Comparison of ENCODE assay signal across 8 cellular contexts in genomic region chr11:82682003-82682751, GRCh38. TPM values are rescaled to one million over a fixed set of nuclear protein-coding genes. Genes with fewer than 3 reads are reported as not detected.
DNase-seq lines count a peak whose midpoint lies in the region; ATAC-seq lines count a peak whose summit lies in the region.

No MANE protein-coding gene starts in this region.

- H3K27ac ChIP-seq in epithelial cell of prostate: no peak overlapping the region

- H3K9me3 Mint-ChIP-seq in naive B cell: peaks cover 3 to 31% (median 20%) of the 10 kb centered on the region in 7 donors

- H3K27ac Mint-ChIP-seq in naive B cell: peak overlapping the region in 1 of 6 donors; percentile 24

- H3K27me3 Mint-ChIP-seq in naive B cell: peaks cover 12 to 21% (median 21%) of the 10 kb centered on the region in 3 donors

- no peak overlapping the region for H3K4me3 Mint-ChIP-seq in naive B cell

- peaks cover 0 to 4% (median 2%) of the 10 kb centered on the region in 3 donors for H3K4me1 Mint-ChIP-seq in naive B cell

- ATAC-seq in GM21526 (IDR thresholded peaks at IDR 0.05; ENCODE audit: low FRiP score, unreplicated experiment): peak; percentile 93
- peak in 1 of 2 donors; percentile 28 for ATAC-seq in naive B cell (ENCODE audit: low read depth in 2 of 2)

- peak; percentile 10 to 48 for DNase-seq in NCI-H524 (lab: John Stamatoyannopoulos, UW)
- no peak for DNase-seq in NCI-H524 treated with DMSO at 0.1 percent for 48 hours (lab: John Stamatoyannopoulos, UW)
- peak; percentile 15 for DNase-seq in HuH-7 (ENCODE audit: low spot score)
- DNase-seq in RPMI7951 (ENCODE audit: low read depth): peak; percentile 69
- peak; percentile 37 for DNase-seq in epithelial cell of prostate (ENCODE audit: low read depth, low spot score)
- peak; percentile 22 for DNase-seq in naive B cell
- no peak for DNase-seq in T-helper 9 cell

- H3K36me3 Mint-ChIP-seq in naive B cell: no peaks in the 10 kb centered on the region

RNA-seq across cellular contexts. Expression of gene FAM181B, which starts 51.5 kb away (rescaled TPM):
- total RNA-seq in RPMI7951 (2014; rRNA removed; shearing (Covaris generic)): not detected in 2 replicates
- polyA plus RNA-seq in naive B cell (ENCODE audit: low read depth in 6 of 6): not detected

Comparison
In these comparisons a context has a peak if more than half of its experiments do, and no peak if none do; other contexts are left out.
1. DNase-seq: peak in NCI-H524 (2 of 2), HuH-7 (single experiment), RPMI7951 (single experiment), epithelial cell of prostate (single experiment) and naive B cell (single experiment); none in NCI-H524 treated with DMSO at 0.1 percent for 48 hours (single experiment) and T-helper 9 cell (single experiment).